Comparison of ENCODE assay signal across 20 cellular contexts in genomic region chr20:43910564-43910963, GRCh38.
"Had no signal": no experiment of that assay in that cellular context is flagged by ENCODE, and none has a peak within 500 bp of the region (broad histone marks: within the 10 kb centered on the region; RNA-seq: fewer than 3 reads in every experiment).

No MANE protein-coding gene starts in this region.

- H3K4me3 ChIP-seq: coronary artery, mucosa of descending colon, tibial artery had no signal

- FAIRE-seq: frontal cortex had no signal

- H3K36me3 Mint-ChIP-seq: T-cell had no signal

- ATAC-seq: activated CD4-positive, CD25-positive, alpha-beta regulatory T cell treated with anti-CD3 and anti-CD28 coated beads, Interleukin-2, amount 50 U/mL, for 24 hours; left cardiac atrium; mucosa of descending colon; naive thymus-derived CD4-positive, alpha-beta T cell; T-cell had no signal

- H3K36me3 ChIP-seq: brain microvascular endothelial cell, tibial artery had no signal

- H3K27me3 ChIP-seq: brain microvascular endothelial cell had no signal

- DNase-seq: activated CD4-positive, alpha-beta T cell treated with anti-CD3 and anti-CD28 coated beads, Interleukin-2, amount 50 U/mL, for 1 hour; anterior cingulate cortex; effector CD8-positive, alpha-beta T cell; immature natural killer cell; left cardiac atrium; mucosa of descending colon; naive thymus-derived CD4-positive, alpha-beta T cell; posterior cingulate gyrus; retina; stimulated activated CD4-positive, alpha-beta T cell treated with anti-CD3 and anti-CD28 coated beads, Interleukin-12 subunit alpha, Interleukin-12 subunit beta, amount 100 ng/mL, for 4 hours; stimulated activated CD4-positive, alpha-beta T cell treated with anti-CD3 and anti-CD28 coated beads, Interleukin-2, amount 100 ng/mL, for 48 hours; stimulated activated naive CD4-positive, alpha-beta T cell; T-cell; T-helper 9 cell; tibial artery had no signal

- H3K4me3 Mint-ChIP-seq: central memory CD8-positive, alpha-beta T cell; immature natural killer cell; naive thymus-derived CD4-positive, alpha-beta T cell; T-cell had no signal

- H3K27ac ChIP-seq: brain microvascular endothelial cell, coronary artery, tibial artery had no signal

- H3K27ac Mint-ChIP-seq: immature natural killer cell had no signal
